18 cellular contexts compared by ENCODE assay signal in the genomic region with DNA sequence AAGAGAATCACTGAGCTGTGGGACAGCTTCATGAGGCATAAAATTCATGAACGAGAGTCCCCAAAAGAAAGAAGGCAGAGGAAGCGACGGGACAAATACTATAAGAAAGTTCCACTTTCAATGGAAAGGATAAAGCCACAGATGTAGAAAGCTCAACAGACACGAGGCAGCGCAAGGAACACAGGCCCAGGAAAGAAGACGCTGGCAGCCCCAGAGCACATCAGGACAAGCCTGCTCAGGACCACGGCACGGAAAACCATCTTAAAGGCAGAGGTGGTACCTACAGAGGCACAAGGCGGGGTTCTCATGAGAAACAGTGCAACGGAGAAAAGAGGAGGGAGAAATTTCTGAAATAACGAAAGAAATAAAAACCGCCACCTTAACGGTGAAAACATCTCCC.
"Had no signal": no experiment of that assay in that cellular context is flagged by ENCODE, and none has a peak within 500 bp of the region (broad histone marks: within the 10 kb centered on the region; RNA-seq: fewer than 3 reads in every experiment).

No MANE protein-coding gene starts in this region.

- DNase-seq: effector CD8-positive, alpha-beta T cell; foreskin melanocyte; head of caudate nucleus; hippocampal formation; kidney glomerular epithelial cell; mesenchymal stem cell; midbrain; sigmoid colon; stimulated activated CD4-positive, alpha-beta T cell treated with anti-CD3 and anti-CD28 coated beads, Interleukin-2, amount 100 ng/mL, for 24 hours; stimulated activated CD4-positive, alpha-beta T cell treated with anti-CD3 and anti-CD28 coated beads, Interleukin-4, amount 100 ng/mL, for 4 hours; stimulated activated naive B cell treated with anti-CD40 and anti-IgM and Interleukin-4, amounts not matched to agents 10 μg/mL and 1 μg/mL and 100 μg/mL, for 72 hours; upper lobe of left lung; uterus had no signal

- H3K9me3 ChIP-seq: sigmoid colon, upper lobe of left lung, uterus had no signal

- H3K27me3 Mint-ChIP-seq: stimulated activated naive B cell treated with anti-CD40 and anti-IgM and Interleukin-4, amounts not matched to agents 10 μg/mL and 1 μg/mL and 100 μg/mL, for 72 hours had no signal

- H3K4me3 Mint-ChIP-seq: stimulated activated naive B cell treated with anti-CD40 and anti-IgM and Interleukin-4, amounts not matched to agents 10 μg/mL and 1 μg/mL and 100 μg/mL, for 72 hours had no signal

- H3K4me1 ChIP-seq: sigmoid colon, upper lobe of left lung, uterus had no signal

- H3K4me3 ChIP-seq: coronary artery, dorsolateral prefrontal cortex, lung, sigmoid colon, skin epidermis, upper lobe of left lung, uterus had no signal

- ATAC-seq: left lobe of liver; stimulated activated naive B cell treated with anti-CD40 and anti-IgM and Interleukin-4, amounts not matched to agents 10 μg/mL and 1 μg/mL and 100 μg/mL, for 72 hours had no signal

- H3K27me3 ChIP-seq: dorsolateral prefrontal cortex, sigmoid colon, upper lobe of left lung, uterus had no signal

- H3K27ac ChIP-seq: coronary artery, dorsolateral prefrontal cortex, sigmoid colon, skin epidermis, upper lobe of left lung, uterus had no signal

- H3K36me3 ChIP-seq: uterus had no signal
